In the genomic region with DNA sequence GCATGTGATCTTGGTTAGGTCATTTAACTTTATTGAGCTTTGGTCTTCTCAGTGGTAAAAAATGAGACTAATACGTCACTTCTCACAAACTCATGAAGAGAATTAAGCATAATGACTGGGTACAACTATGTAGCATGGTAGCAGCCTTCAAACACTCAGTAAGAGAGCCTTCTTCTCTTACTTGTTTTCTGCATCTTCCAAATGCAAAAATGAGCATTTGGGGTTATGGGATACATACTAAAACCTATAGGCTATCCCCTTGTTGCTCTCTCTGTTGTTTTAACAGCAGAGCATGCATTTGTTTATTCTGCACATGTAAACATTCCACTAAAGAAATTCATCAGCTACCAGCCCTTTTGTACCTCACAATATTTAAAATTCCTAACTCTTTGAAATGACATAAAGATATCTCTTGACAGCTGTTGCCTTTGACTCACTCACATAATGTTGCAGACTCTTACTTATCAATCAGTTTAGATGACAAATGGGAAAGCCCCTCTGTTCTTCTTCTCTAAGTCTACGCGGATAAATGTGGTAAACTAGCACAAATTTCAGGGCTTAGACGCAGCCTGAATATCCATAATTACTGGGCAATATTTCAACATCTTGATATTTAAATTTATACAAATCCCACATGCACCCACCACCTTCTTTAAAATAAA, we compare ENCODE assay signal across 15 cellular contexts.
"Had no signal": no experiment of that assay in that cellular context is flagged by ENCODE, and none has a peak within 500 bp of the region (broad histone marks: within the 10 kb centered on the region; RNA-seq: fewer than 3 reads in every experiment).

No MANE protein-coding gene starts in this region.

- H3K9me3 Mint-ChIP-seq: activated naive CD4-positive, alpha-beta T cell treated with anti-CD3 and anti-CD28 coated beads, Interleukin-2, amount 10 ng/mL, durations not matched to agents 7 days and 5 days had no signal

- H3K27me3 ChIP-seq: body of pancreas, pancreas, sigmoid colon, tibial artery had no signal

- DNase-seq: activated CD4-positive, alpha-beta T cell treated with anti-CD3 and anti-CD28 coated beads for 48 hours; activated CD8-positive, alpha-beta memory T cell treated with anti-CD3 and anti-CD28 coated beads, Interleukin-2, amount 10 ng/mL, durations not matched to agents 7 days and 5 days; activated naive CD4-positive, alpha-beta T cell treated with anti-CD3 and anti-CD28 coated beads, Interleukin-2, amount 10 ng/mL, durations not matched to agents 7 days and 5 days; amygdala; body of pancreas; caudate nucleus; left colon; lower lobe of right lung; pancreas; sigmoid colon; stimulated activated CD4-positive, alpha-beta T cell treated with anti-CD3 and anti-CD28 coated beads, Interleukin-2, amount 100 ng/mL, for 24 hours; tibial artery; WERI-Rb-1 had no signal

- ATAC-seq: activated CD8-positive, alpha-beta memory T cell treated with anti-CD3 and anti-CD28 coated beads, Interleukin-2, amount 10 ng/mL, durations not matched to agents 7 days and 5 days; body of pancreas; left colon; lower lobe of right lung; pancreas; SK-N-SH treated with all-trans-retinoic acid at 6 μM for 48 hours had no signal

- H3K27me3 Mint-ChIP-seq: activated CD8-positive, alpha-beta memory T cell treated with anti-CD3 and anti-CD28 coated beads, Interleukin-2, amount 10 ng/mL, durations not matched to agents 7 days and 5 days; activated naive CD4-positive, alpha-beta T cell treated with anti-CD3 and anti-CD28 coated beads, Interleukin-2, amount 10 ng/mL, durations not matched to agents 7 days and 5 days had no signal

- H3K27ac Mint-ChIP-seq: activated CD8-positive, alpha-beta memory T cell treated with anti-CD3 and anti-CD28 coated beads, Interleukin-2, amount 10 ng/mL, durations not matched to agents 7 days and 5 days; activated naive CD4-positive, alpha-beta T cell treated with anti-CD3 and anti-CD28 coated beads, Interleukin-2, amount 10 ng/mL, durations not matched to agents 7 days and 5 days; activated T-helper 1 cell treated with anti-CD3 and anti-CD28 coated beads, Interleukin-12 subunit alpha, Interleukin-12 subunit beta, Interleukin-2, Interleukin-4 antibody, amounts not matched to agents 30 ng/mL and 10 ng/mL and 1 ng/mL, durations not matched to agents 14 hours and 24 hours and 36 hours had no signal

- H3K4me3 Mint-ChIP-seq: activated CD8-positive, alpha-beta memory T cell treated with anti-CD3 and anti-CD28 coated beads, Interleukin-2, amount 10 ng/mL, durations not matched to agents 7 days and 5 days; activated naive CD4-positive, alpha-beta T cell treated with anti-CD3 and anti-CD28 coated beads, Interleukin-2, amount 10 ng/mL, durations not matched to agents 7 days and 5 days; activated T-helper 1 cell treated with anti-CD3 and anti-CD28 coated beads, Interleukin-12 subunit alpha, Interleukin-12 subunit beta, Interleukin-2, Interleukin-4 antibody, amounts not matched to agents 30 ng/mL and 10 ng/mL and 1 ng/mL, durations not matched to agents 14 hours and 24 hours and 36 hours had no signal

- H3K4me1 ChIP-seq: lower lobe of right lung, sigmoid colon, tibial artery had no signal

- H3K27ac ChIP-seq: body of pancreas, lower lobe of right lung, pancreas, sigmoid colon, tibial artery, WERI-Rb-1 had no signal
